ENCODE assay signal across 1 cellular context in the genomic region with DNA sequence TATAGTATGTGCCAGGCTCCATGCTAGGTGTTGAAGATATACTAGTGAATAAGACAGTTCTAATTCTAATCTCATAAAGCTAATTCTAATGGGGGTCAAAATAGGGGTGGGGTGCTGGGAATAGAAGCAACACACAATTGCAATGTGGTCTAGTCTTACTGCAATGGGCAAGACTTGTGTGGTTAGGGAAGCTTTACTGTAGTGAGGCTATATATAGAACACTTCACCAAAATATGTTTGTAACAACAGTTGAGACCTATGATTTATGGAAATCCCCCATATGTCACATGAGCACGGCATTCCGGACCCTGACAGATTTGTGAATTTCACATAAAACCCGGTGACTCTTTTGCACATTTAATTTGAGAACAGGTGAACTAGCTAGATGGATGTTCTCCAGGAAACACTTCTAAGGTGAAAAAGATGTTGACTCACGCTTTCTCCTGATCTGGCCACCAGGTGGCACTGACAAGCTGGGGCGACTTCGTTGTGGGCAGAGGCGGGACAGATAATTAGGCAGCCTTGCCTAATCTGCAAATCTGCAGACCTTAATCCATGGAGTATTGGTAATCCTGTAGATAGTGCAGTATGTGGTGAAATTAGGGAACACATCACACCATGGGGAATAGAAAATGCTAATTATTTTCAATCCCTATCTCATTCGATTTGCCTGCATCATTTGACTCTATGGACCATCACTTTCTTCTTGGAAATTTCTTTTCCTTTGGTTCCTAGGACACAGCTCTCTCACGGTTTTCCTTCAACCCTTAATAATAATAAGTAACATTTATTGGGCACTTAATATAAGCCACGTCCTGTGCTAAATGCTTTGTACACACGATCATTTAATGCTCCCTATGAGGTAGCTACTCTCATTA.
TF ChIP-seq lines count a peak whose summit lies in the region.

No MANE protein-coding gene starts in this region.

TF ChIP-seq in K562, 482 proteins besides CTCF, POLR2A, EP300 and RAD21 (continued from another document and continues in another):
- TF ChIP-seq SMARCA5 (IDR thresholded peaks at IDR 0.05) (no peak), CGGBP1 (CRISPR knock-in tag; IDR thresholded peaks at IDR 0.05) (no peak), ATF6 (CRISPR knock-in tag; IDR thresholded peaks at IDR 0.05) (no peak), FOXA3 (CRISPR knock-in tag; conservative IDR thresholded peaks at IDR 0.05 in 1 of 2, IDR thresholded peaks at IDR 0.05 in 1 of 2) (peak in 1 of 2 experiments; percentile 71; a peak in 2 of 4 replicates), ARID3A (IDR thresholded peaks at IDR 0.05; ENCODE audit: borderline replicate concordance, low read depth, low read length) (peak; percentile 18; the same call in 1 of the 2 replicates), CHCHD3 (CRISPR knock-in tag; IDR thresholded peaks at IDR 0.05) (no peak), ELF1 (tag; IDR thresholded peaks at IDR 0.05) (no peak), NFXL1 (CRISPR knock-in tag; IDR thresholded peaks at IDR 0.05) (no peak), ZFP36 (IDR thresholded peaks at IDR 0.05; ENCODE audit: low read depth, low read length, partially characterized antibody) (no peak), CLOCK (CRISPR knock-in tag; IDR thresholded peaks at IDR 0.05; ENCODE audit: borderline replicate concordance) (no peak), FOSL1 (tag; conservative IDR thresholded peaks at IDR 0.05) (peak; percentile 38; the same call in 1 of the 2 replicates), CSDE1 (IDR thresholded peaks at IDR 0.05) (no peak), ZNF318 (IDR thresholded peaks at IDR 0.05; ENCODE audit: borderline replicate concordance in 1 of 2, low read depth in 1 of 2) (no peak), ZNF445 (CRISPR knock-in tag; IDR thresholded peaks at IDR 0.05; ENCODE audit: low read depth) (no peak), ZNF589 (CRISPR knock-in tag; IDR thresholded peaks at IDR 0.05; ENCODE audit: low read depth) (no peak), TGIF2 (CRISPR knock-in tag; IDR thresholded peaks at IDR 0.05) (no peak), PCBP2 (IDR thresholded peaks at IDR 0.05; ENCODE audit: low read depth, low read length, poor library complexity, severe bottlenecking) (no peak), HNRNPH1 (optimal IDR thresholded peaks at IDR 0.05; ENCODE audit: low read depth, low read length) (no peak), NEUROD1 (IDR thresholded peaks at IDR 0.05; ENCODE audit: borderline replicate concordance, low read depth, low read length, partially characterized antibody) (no peak), STAG1 (CRISPR knock-in tag; IDR thresholded peaks at IDR 0.05; ENCODE audit: borderline replicate concordance) (peak; percentile 64; the same call in 1 of the 2 replicates), SP1 (CRISPR knock-in tag; IDR thresholded peaks at IDR 0.05) (0 out of 2 replicates have a peak, but pooled peaks have one; percentile 39), ZNF316 (IDR thresholded peaks at IDR 0.05) (peak; percentile 74), NR2C1 (IDR thresholded peaks at IDR 0.05) (no peak), NR2C1 (tag; IDR thresholded peaks at IDR 0.05) (no peak), PTBP1 (IDR thresholded peaks at IDR 0.05; ENCODE audit: low read depth, low read length) (no peak), SIN3A (IDR thresholded peaks at IDR 0.05; ENCODE audit: borderline replicate concordance in 2 of 2, control insufficient read depth in 1 of 2, low read depth in 2 of 2, low read length in 2 of 2) (no peak), SOX6 (IDR thresholded peaks at IDR 0.05) (peak; percentile 19; the same call in 1 of the 2 replicates), HNRNPUL1 (IDR thresholded peaks at IDR 0.05; ENCODE audit: low read length) (no peak), FOXM1 (IDR thresholded peaks at IDR 0.05; ENCODE audit: low read depth) (no peak), FOXM1 (CRISPR knock-in tag; IDR thresholded peaks at IDR 0.05; ENCODE audit: low read depth) (no peak), NFIC (IDR thresholded peaks at IDR 0.05) (no peak), EZH2 (IDR thresholded peaks at IDR 0.05; ENCODE audit: borderline replicate concordance, low read depth, low read length) (no peak), NFYB (IDR thresholded peaks at IDR 0.05; ENCODE audit: extremely low read depth, insufficient read length) (no peak), SETDB1 (IDR thresholded peaks at IDR 0.05; ENCODE audit: low read length) (no peak), ZNF324 (CRISPR knock-in tag; IDR thresholded peaks at IDR 0.05) (peak; percentile 11; the same call in 1 of the 2 replicates), NR4A1 (CRISPR knock-in tag; IDR thresholded peaks at IDR 0.05) (no peak), NR4A1 (tag; IDR thresholded peaks at IDR 0.05) (no peak), BRD4 (IDR thresholded peaks at IDR 0.05) (no peak), ZFX (CRISPR knock-in tag; IDR thresholded peaks at IDR 0.05) (no peak)
- TF ChIP-seq, protein P1, sequence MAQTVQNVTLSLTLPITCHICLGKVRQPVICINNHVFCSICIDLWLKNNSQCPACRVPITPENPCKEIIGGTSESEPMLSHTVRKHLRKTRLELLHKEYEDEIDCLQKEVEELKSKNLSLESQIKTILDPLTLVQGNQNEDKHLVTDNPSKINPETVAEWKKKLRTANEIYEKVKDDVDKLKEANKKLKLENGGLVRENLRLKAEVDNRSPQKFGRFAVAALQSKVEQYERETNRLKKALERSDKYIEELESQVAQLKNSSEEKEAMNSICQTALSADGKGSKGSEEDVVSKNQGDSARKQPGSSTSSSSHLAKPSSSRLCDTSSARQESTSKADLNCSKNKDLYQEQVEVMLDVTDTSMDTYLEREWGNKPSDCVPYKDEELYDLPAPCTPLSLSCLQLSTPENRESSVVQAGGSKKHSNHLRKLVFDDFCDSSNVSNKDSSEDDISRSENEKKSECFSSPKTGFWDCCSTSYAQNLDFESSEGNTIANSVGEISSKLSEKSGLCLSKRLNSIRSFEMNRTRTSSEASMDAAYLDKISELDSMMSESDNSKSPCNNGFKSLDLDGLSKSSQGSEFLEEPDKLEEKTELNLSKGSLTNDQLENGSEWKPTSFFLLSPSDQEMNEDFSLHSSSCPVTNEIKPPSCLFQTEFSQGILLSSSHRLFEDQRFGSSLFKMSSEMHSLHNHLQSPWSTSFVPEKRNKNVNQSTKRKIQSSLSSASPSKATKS (CRISPR knock-in tag; IDR thresholded peaks at IDR 0.05): no peak
- TF ChIP-seq, protein P2, sequence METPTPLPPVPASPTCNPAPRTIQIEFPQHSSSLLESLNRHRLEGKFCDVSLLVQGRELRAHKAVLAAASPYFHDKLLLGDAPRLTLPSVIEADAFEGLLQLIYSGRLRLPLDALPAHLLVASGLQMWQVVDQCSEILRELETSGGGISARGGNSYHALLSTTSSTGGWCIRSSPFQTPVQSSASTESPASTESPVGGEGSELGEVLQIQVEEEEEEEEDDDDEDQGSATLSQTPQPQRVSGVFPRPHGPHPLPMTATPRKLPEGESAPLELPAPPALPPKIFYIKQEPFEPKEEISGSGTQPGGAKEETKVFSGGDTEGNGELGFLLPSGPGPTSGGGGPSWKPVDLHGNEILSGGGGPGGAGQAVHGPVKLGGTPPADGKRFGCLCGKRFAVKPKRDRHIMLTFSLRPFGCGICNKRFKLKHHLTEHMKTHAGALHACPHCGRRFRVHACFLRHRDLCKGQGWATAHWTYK (CRISPR knock-in tag; IDR thresholded peaks at IDR 0.05): no peak
